15 cellular contexts compared by ENCODE assay signal in genomic region chr5:150496534-150496933, GRCh38. TPM values are rescaled to one million over a fixed set of nuclear protein-coding genes. Genes with fewer than 3 reads are reported as not detected.
A peak's percentile ranks its signal among the peaks of the same experiment; 100 is the strongest.
DNase-seq lines count a peak whose midpoint lies in the region; ATAC-seq, FAIRE-seq and TF ChIP-seq lines count a peak whose summit lies in the region.
"Had no signal": no experiment of that assay in that cellular context is flagged by ENCODE, and none has a peak within 500 bp of the region (broad histone marks: within the 10 kb centered on the region; RNA-seq: fewer than 3 reads in every experiment).

No MANE protein-coding gene starts in this region.

- H3K4me3 ChIP-seq in Panc1 (ENCODE audit: low read depth in 2 of 2, low read length in 2 of 2) = no peak overlapping the region
- no peak overlapping the region for H3K4me3 ChIP-seq in endothelial cell of umbilical vein (replicated peaks in 1 of 3; ENCODE audit: insufficient read depth in 1 of 3, low read depth in 1 of 3, low read length in 3 of 3)

- dilution Hi-C loops in endothelial cell of umbilical vein (cut with MboI; ENCODE audit: extremely low pct_ligation_motif_present, low sequenced_read_pairs) = no loop called here

- in situ Hi-C loops in Panc1 (cut with HindIII; ENCODE audit: low pct_unique_long_range_greater_than_20kb, low sequenced_read_pairs) = no loop called here

- peaks cover 69% of the 10 kb centered on the region for H3K4me1 Mint-ChIP-seq in neural crest cell
- peaks cover 0 to 2% (median 0%) of the 10 kb centered on the region in 4 donors for H3K4me1 Mint-ChIP-seq in naive thymus-derived CD8-positive, alpha-beta T cell
- H3K4me1 Mint-ChIP-seq: CD8-positive, alpha-beta memory T cell; natural killer cell had no signal

- H3K9ac ChIP-seq in endothelial cell of umbilical vein (replicated peaks; ENCODE audit: extremely low read depth, insufficient read depth, low read length) = no peak overlapping the region

- no peaks in the 10 kb centered on the region for H3K27me3 Mint-ChIP-seq in neural crest cell (ENCODE audit: low read depth)
- H3K27me3 Mint-ChIP-seq in naive thymus-derived CD8-positive, alpha-beta T cell = no peaks in the 10 kb centered on the region
- H3K27me3 Mint-ChIP-seq: activated CD8-positive, alpha-beta T cell treated with anti-CD3 and anti-CD28 coated beads for 36 hours had no signal

- no peak overlapping the region for H2AFZ ChIP-seq in endothelial cell of umbilical vein (ENCODE audit: low read depth, low read length)

- H3K4me1 ChIP-seq in Panc1 (ENCODE audit: control insufficient read depth, insufficient read depth, low read length) (peaks cover 75% of the 10 kb centered on the region), endothelial cell of umbilical vein (ENCODE audit: control insufficient read depth, extremely low read depth, insufficient read depth, low read length) (peaks cover 32% of the 10 kb centered on the region)

- CTCF ChIA-PET in Panc1 (lab: Charles Lee) = no interaction called here
- CTCF ChIA-PET in endothelial cell of umbilical vein (lab: Charles Lee) = interaction anchor here (0.8 to 6.2 kb wide), 7 partner anchors 9 to 37 kb away, joined by 3 to 70 read pairs (median 6); partner anchors contain the start of gene NDST1

- intact Hi-C loops in Panc1 (cut with micrococcal nuclease; ENCODE audit: unreplicated experiment) = no loop called here
- intact Hi-C loops in endothelial cell of umbilical vein (cut with micrococcal nuclease) = no loop called here

- peaks cover 52% of the 10 kb centered on the region for H3K79me2 ChIP-seq in endothelial cell of umbilical vein (ENCODE audit: control insufficient read depth, insufficient read depth, low read length)

- ATAC-seq in Panc1 (no peak), HG03439 (IDR thresholded peaks at IDR 0.05; ENCODE audit: unreplicated experiment) (no peak)
- ATAC-seq in naive thymus-derived CD8-positive, alpha-beta T cell = no peak
- ATAC-seq: activated CD8-positive, alpha-beta T cell treated with anti-CD3 and anti-CD28 coated beads for 36 hours; natural killer cell had no signal

- H3K36me3 ChIP-seq in Panc1 (ENCODE audit: control insufficient read depth, insufficient read depth, low read length) = no peaks in the 10 kb centered on the region
- peaks cover 3% of the 10 kb centered on the region in 2 experiments for H3K36me3 ChIP-seq in endothelial cell of umbilical vein (ENCODE audit: control insufficient read depth in 2 of 2, extremely low read depth in 1 of 2, insufficient read depth in 2 of 2, low read length in 2 of 2)

- no peak for FAIRE-seq in endothelial cell of umbilical vein (lab: Jason Lieb, UNC)
- FAIRE-seq: G401.6 had no signal

- DNase-seq in Panc1 (ENCODE audit: low read depth, low spot score) = no peak
- DNase-seq in endothelial cell of umbilical vein (ENCODE audit: low read depth, low spot score) = no peak
- no peak for DNase-seq in neural crest cell (ENCODE audit: low read depth, low spot score)
- DNase-seq in cortex of kidney (lab: John Stamatoyannopoulos, UW) = no peak
- no peak for DNase-seq in NCI-H1930 (lab: John Stamatoyannopoulos, UW)
- no peak for DNase-seq in naive thymus-derived CD8-positive, alpha-beta T cell
- DNase-seq: activated CD8-positive, alpha-beta T cell treated with anti-CD3 and anti-CD28 coated beads for 36 hours; activated gamma-delta T cell treated with Interleukin-2 at 50 U/mL for 16 hours; CD8-positive, alpha-beta memory T cell; H7; natural killer cell; NCI-H345 had no signal

- no peak overlapping the region for H3K4me3 Mint-ChIP-seq in neural crest cell
- H3K4me3 Mint-ChIP-seq in naive thymus-derived CD8-positive, alpha-beta T cell = no peak overlapping the region
- H3K4me3 Mint-ChIP-seq: activated CD8-positive, alpha-beta T cell treated with anti-CD3 and anti-CD28 coated beads for 36 hours; CD8-positive, alpha-beta memory T cell; natural killer cell had no signal

- no peaks in the 10 kb centered on the region for H3K36me3 Mint-ChIP-seq in neural crest cell (ENCODE audit: low read depth)
- H3K36me3 Mint-ChIP-seq in naive thymus-derived CD8-positive, alpha-beta T cell = no peaks in the 10 kb centered on the region
- H3K36me3 Mint-ChIP-seq: CD8-positive, alpha-beta memory T cell; natural killer cell had no signal

- H3K9me3 ChIP-seq in Panc1 (ENCODE audit: control insufficient read depth, insufficient read depth, low read depth, low read length) (no peaks in the 10 kb centered on the region), endothelial cell of umbilical vein (replicated peaks; ENCODE audit: control insufficient read depth, insufficient read depth, low read length) (no peaks in the 10 kb centered on the region)

- H3K9me1 ChIP-seq in endothelial cell of umbilical vein (replicated peaks; ENCODE audit: control insufficient read depth, extremely low read depth, insufficient read depth, low read length) = no peaks in the 10 kb centered on the region

- H3K27me3 ChIP-seq in Panc1 (ENCODE audit: control insufficient read depth, insufficient read depth, low read length) = no peaks in the 10 kb centered on the region
- H3K27me3 ChIP-seq in endothelial cell of umbilical vein (ENCODE audit: control insufficient read depth in 2 of 2, insufficient read depth in 2 of 2, low read length in 2 of 2) = no peaks in the 10 kb centered on the region

- peak overlapping the region; percentile 4 for H3K4me2 ChIP-seq in endothelial cell of umbilical vein (ENCODE audit: insufficient read depth, low read length)

- H3K27ac Mint-ChIP-seq in neural crest cell (ENCODE audit: unreplicated experiment) = peak overlapping the region; percentile 75
- no peak overlapping the region for H3K27ac Mint-ChIP-seq in naive thymus-derived CD8-positive, alpha-beta T cell
- H3K27ac Mint-ChIP-seq: activated CD8-positive, alpha-beta T cell treated with anti-CD3 and anti-CD28 coated beads for 36 hours; natural killer cell had no signal

- POLR2A ChIA-PET in Panc1 (lab: Charles Lee) (no interaction called here), endothelial cell of umbilical vein (lab: Charles Lee) (interaction anchor here (1.0 kb wide), 1 partner anchor 18 kb away, joined by 5 read pairs; no protein-coding TSS in a partner anchor)
- POLR2A ChIA-PET in naive thymus-derived CD8-positive, alpha-beta T cell (lab: Charles Lee) = no interaction called here

- H3K27ac ChIP-seq in Panc1 (ENCODE audit: low read length) = peak overlapping the region; percentile 93
- no peak overlapping the region for H3K27ac ChIP-seq in endothelial cell of umbilical vein (ENCODE audit: insufficient read depth, low read depth, low read length)
- H3K27ac ChIP-seq in temporal lobe (ENCODE audit: low read depth, low read length) = peak overlapping the region; percentile 53

- no peak for TF ChIP-seq CTCF in Panc1 (IDR thresholded peaks at IDR 0.05)
- no peak for TF ChIP-seq CTCF in endothelial cell of umbilical vein (IDR thresholded peaks at IDR 0.05; ENCODE audit: extremely low read depth in 1 of 2, insufficient read depth in 1 of 2, low read depth in 1 of 2, low read length in 2 of 2)
- no peak for TF ChIP-seq CTCF in neural crest cell (conservative IDR thresholded peaks at IDR 0.05)

- no peak for TF ChIP-seq POLR2A in endothelial cell of umbilical vein (IDR thresholded peaks at IDR 0.05; ENCODE audit: low read depth, low read length)

- no peaks in the 10 kb centered on the region for H4K20me1 ChIP-seq in endothelial cell of umbilical vein (replicated peaks; ENCODE audit: control insufficient read depth, extremely low read depth, insufficient read depth, low read length)

- H3K9me3 Mint-ChIP-seq in neural crest cell = no peaks in the 10 kb centered on the region
- no peaks in the 10 kb centered on the region for H3K9me3 Mint-ChIP-seq in naive thymus-derived CD8-positive, alpha-beta T cell
- H3K9me3 Mint-ChIP-seq: activated CD8-positive, alpha-beta T cell treated with anti-CD3 and anti-CD28 coated beads for 36 hours; CD8-positive, alpha-beta memory T cell; natural killer cell had no signal

- no TSS peak for BruUV-seq in Panc1 (replicated peaks; lab: Mats Ljungman, UMichigan)
- BruUV-seq in endothelial cell of umbilical vein (replicated peaks; lab: Mats Ljungman, UMichigan) = no TSS peak

TF ChIP-seq in endothelial cell of umbilical vein, 7 proteins besides CTCF, POLR2A, EP300 and RAD21 (continues in another document):
- TF ChIP-seq GATA2 (IDR thresholded peaks at IDR 0.05; ENCODE audit: insufficient read depth, insufficient read length, low read depth, low read length) = no peak
- no peak for TF ChIP-seq EZH2 (IDR thresholded peaks at IDR 0.05; ENCODE audit: borderline replicate concordance, low read depth, low read length, severe bottlenecking)
- TF ChIP-seq FOS (IDR thresholded peaks at IDR 0.05; ENCODE audit: borderline replicate concordance, insufficient read depth, low read length) = no peak

RNA-seq across cellular contexts. Expression of gene NDST1, which starts 11.4 kb away (rescaled TPM):
- 142 TPM for total RNA-seq in Panc1 (2021; ENCODE audit: unreplicated experiment)
- polyA plus RNA-seq in Panc1 (2012; ENCODE audit: insufficient read length) = 80.5 TPM
- total RNA-seq in endothelial cell of umbilical vein = 86.5 and 102 TPM in 2 replicates
- polyA plus RNA-seq in endothelial cell of umbilical vein = 38.6 and 42.6 TPM in 2 replicates
- 32.7 and 36.4 TPM in 2 replicates for polyA plus RNA-seq in endothelial cell of umbilical vein (2011; cell fraction: cytosol; rRNA removed)
- 52.9 and 53.3 TPM in 2 replicates for polyA plus RNA-seq in endothelial cell of umbilical vein (2011; cell fraction: nucleus; rRNA removed)
- 38.6 and 45.7 TPM in 2 replicates for polyA plus RNA-seq in endothelial cell of umbilical vein (2012)
- 59.5 and 71.2 TPM in 2 replicates for polyA minus RNA-seq in endothelial cell of umbilical vein
- polyA minus RNA-seq in endothelial cell of umbilical vein (2011; cell fraction: cytosol; rRNA and poly(A)+ RNA removed) = 6.8 TPM
- 36.7 and 45.1 TPM in 2 replicates for polyA minus RNA-seq in endothelial cell of umbilical vein (2011; cell fraction: nucleus; rRNA and poly(A)+ RNA removed)
- total RNA-seq in neural crest cell = 108 and 112 TPM in 2 replicates
- total RNA-seq in temporal lobe = 28.0 TPM
- total RNA-seq in naive thymus-derived CD8-positive, alpha-beta T cell = under 1 TPM; 0.55 to 0.81 TPM
- polyA plus RNA-seq in naive thymus-derived CD8-positive, alpha-beta T cell = under 1 TPM in 1 of 3 donors, not detected in 2; 0.54 TPM

RNA-seq across cellular contexts. Expression of gene RPS14, which starts 47.0 kb away (rescaled TPM):
- 1,959 TPM for total RNA-seq in Panc1 (2021; ENCODE audit: unreplicated experiment)
- polyA plus RNA-seq in Panc1 (2012; ENCODE audit: insufficient read length) = 1,891 TPM
- 1,852 and 2,034 TPM in 2 replicates for total RNA-seq in endothelial cell of umbilical vein
- 4,491 and 5,521 TPM in 2 replicates for polyA plus RNA-seq in endothelial cell of umbilical vein
- polyA plus RNA-seq in endothelial cell of umbilical vein (2011; cell fraction: cytosol; rRNA removed) = 6,503 and 7,036 TPM in 2 replicates
- 1,366 and 1,419 TPM in 2 replicates for polyA plus RNA-seq in endothelial cell of umbilical vein (2011; cell fraction: nucleus; rRNA removed)
- 2,965 and 3,232 TPM in 2 replicates for polyA plus RNA-seq in endothelial cell of umbilical vein (2012)
- 1,106 and 1,289 TPM in 2 replicates for polyA minus RNA-seq in endothelial cell of umbilical vein
- polyA minus RNA-seq in endothelial cell of umbilical vein (2011; cell fraction: cytosol; rRNA and poly(A)+ RNA removed) = 648 TPM
- polyA minus RNA-seq in endothelial cell of umbilical vein (2011; cell fraction: nucleus; rRNA and poly(A)+ RNA removed) = 121 and 122 TPM in 2 replicates
- total RNA-seq in neural crest cell = 2,170 and 2,213 TPM in 2 replicates
- 1,676 TPM for total RNA-seq in temporal lobe
- total RNA-seq in naive thymus-derived CD8-positive, alpha-beta T cell = 1,000 to 10,000 TPM; 5,539 to 5,586 TPM
- over 10,000 TPM in 2 of 3 donors, 1,000 to 10,000 TPM in 1; 9,910 to 11,694 (median 11,598) TPM for polyA plus RNA-seq in naive thymus-derived CD8-positive, alpha-beta T cell

Comparison
In these comparisons a context has a peak if more than half of its experiments do, and no peak if none do; other contexts are left out.
1. RNA of gene NDST1, which starts 11.4 kb away (total RNA-seq): 142 TPM in Panc1 (single experiment), 108 to 112 TPM in neural crest cell, 86.5 to 102 TPM in endothelial cell of umbilical vein and 28.0 TPM in temporal lobe (single experiment); 0.55 to 0.81 TPM in naive thymus-derived CD8-positive, alpha-beta T cell; every median in the first group is over 10 times any median in the second.